ENCODE assay signal across 34 cellular contexts in the genomic region with DNA sequence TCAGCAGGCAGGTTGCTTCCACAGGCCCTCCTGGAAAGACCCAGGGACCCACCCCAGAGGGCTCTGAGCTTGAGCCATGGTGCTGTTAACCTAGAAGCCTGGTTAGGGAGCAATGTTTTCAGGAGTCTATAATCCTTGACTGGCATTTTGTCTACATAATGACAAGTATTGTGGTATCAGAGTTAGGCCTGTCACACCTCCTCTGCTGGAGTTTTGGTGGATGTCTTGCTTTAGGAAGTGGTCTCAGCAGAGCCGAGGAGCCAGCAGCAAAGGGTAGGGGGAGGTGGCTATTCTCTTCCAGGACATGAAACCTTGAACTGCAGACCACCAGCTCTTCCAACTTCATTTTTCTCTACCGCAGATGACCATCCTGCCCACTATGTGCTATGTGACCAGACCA.
"Had no signal": no experiment of that assay in that cellular context is flagged by ENCODE, and none has a peak within 500 bp of the region (broad histone marks: within the 10 kb centered on the region; RNA-seq: fewer than 3 reads in every experiment).

No MANE protein-coding gene starts in this region.

- H3K4me1 ChIP-seq: adrenal gland, breast epithelium had no signal

- DNase-seq: activated CD4-positive, alpha-beta memory T cell treated with anti-CD3 and anti-CD28 coated beads, Interleukin-2, amount 10 ng/mL, durations not matched to agents 7 days and 5 days; activated CD4-positive, alpha-beta T cell treated with anti-CD3 and anti-CD28 coated beads for 1 hour; activated CD4-positive, alpha-beta T cell treated with anti-CD3 and anti-CD28 coated beads for 36 hours; activated CD4-positive, alpha-beta T cell treated with anti-CD3 and anti-CD28 coated beads for 48 hours; activated CD4-positive, alpha-beta T cell treated with anti-CD3 and anti-CD28 coated beads, Interleukin-2, amount 10 ng/mL, durations not matched to agents 7 days and 5 days; activated CD4-positive, alpha-beta T cell treated with anti-CD3 and anti-CD28 coated beads, Interleukin-2, amount 50 U/mL, for 48 hours; activated CD4-positive, CD25-positive, alpha-beta regulatory T cell; activated CD8-positive, alpha-beta memory T cell treated with anti-CD3 and anti-CD28 coated beads for 24 hours; activated CD8-positive, alpha-beta memory T cell treated with anti-CD3 and anti-CD28 coated beads, Interleukin-2, amount 10 ng/mL, durations not matched to agents 7 days and 5 days; activated CD8-positive, alpha-beta memory T cell treated with anti-CD3 and anti-CD28 coated beads, Interleukin-2, amount 50 U/mL, for 48 hours; activated CD8-positive, alpha-beta T cell treated with anti-CD3 and anti-CD28 coated beads, Interleukin-2, amount 10 ng/mL, durations not matched to agents 7 days and 5 days; activated effector memory CD4-positive, alpha-beta T cell treated with Interleukin-2 at 50 U/mL for 16 hours; activated gamma-delta T cell; activated naive CD4-positive, alpha-beta T cell; activated naive CD4-positive, alpha-beta T cell treated with anti-CD3 and anti-CD28 coated beads for 36 hours; activated naive CD4-positive, alpha-beta T cell treated with anti-CD3 and anti-CD28 coated beads, Interleukin-2, amount 50 U/mL, for 16 hours; activated naive CD8-positive, alpha-beta T cell treated with anti-CD3 and anti-CD28 coated beads for 36 hours; activated T-cell treated with anti-CD3 and anti-CD28 coated beads, Interleukin-2, amount 50 U/mL, for 24 hours; activated T-cell treated with anti-CD3 and anti-CD28 coated beads, Interleukin-2, amount 50 U/mL, for 48 hours; adrenal gland; amniotic stem cell; aorta; body of pancreas; brain microvascular endothelial cell; central memory CD4-positive, alpha-beta T cell; SW 1271; T-helper 1 cell; T-helper 2 cell; T-helper 9 cell; WERI-Rb-1 had no signal

- H3K27ac ChIP-seq: adrenal gland, body of pancreas, brain microvascular endothelial cell, breast epithelium, WERI-Rb-1 had no signal

- ATAC-seq: activated CD4-positive, alpha-beta T cell treated with anti-CD3 and anti-CD28 coated beads for 36 hours; activated CD4-positive, CD25-positive, alpha-beta regulatory T cell treated with anti-CD3 and anti-CD28 coated beads, Interleukin-2, amount 50 U/mL, for 24 hours; activated CD8-positive, alpha-beta memory T cell treated with anti-CD3 and anti-CD28 coated beads, Interleukin-2, amount 10 ng/mL, durations not matched to agents 7 days and 5 days; activated CD8-positive, alpha-beta T cell treated with anti-CD3 and anti-CD28 coated beads, Interleukin-2, amount 10 ng/mL, durations not matched to agents 7 days and 5 days; activated naive CD4-positive, alpha-beta T cell treated with anti-CD3 and anti-CD28 coated beads, Interleukin-2, amount 50 U/mL, for 72 hours; body of pancreas; WTC11 had no signal

- H3K36me3 ChIP-seq: adrenal gland, brain microvascular endothelial cell, breast epithelium, WERI-Rb-1 had no signal

- H3K4me3 ChIP-seq: adrenal gland, body of pancreas, breast epithelium had no signal

- H3K9me3 ChIP-seq: adrenal gland, body of pancreas, breast epithelium had no signal

- H3K27me3 ChIP-seq: adrenal gland, body of pancreas, brain microvascular endothelial cell, breast epithelium had no signal
